ENCODE assay signal across 1 cellular context in genomic region chr1:18908911-18909771, GRCh38.
TF ChIP-seq lines count a peak whose summit lies in the region.

No MANE protein-coding gene starts in this region.

TF ChIP-seq in K562, 482 proteins besides CTCF, POLR2A, EP300 and RAD21 (continues in another document):
- TF ChIP-seq E2F6 (IDR thresholded peaks at IDR 0.05; ENCODE audit: borderline replicate concordance in 1 of 2, extremely low read depth in 1 of 2, insufficient read depth in 1 of 2, insufficient read length in 1 of 2, low read depth in 1 of 2, low read length in 1 of 2, poor library complexity in 1 of 2, severe bottlenecking in 1 of 2), result peak; percentile 21 to 22
- TF ChIP-seq ZEB2 (IDR thresholded peaks at IDR 0.05), result peak; percentile 52; the same call in 1 of the 2 replicates
- TF ChIP-seq NUFIP1 (IDR thresholded peaks at IDR 0.05; ENCODE audit: partially characterized antibody), result peak; percentile 44
- peak; percentile 87 for TF ChIP-seq GATA2 (CRISPR knock-in tag; IDR thresholded peaks at IDR 0.05)
- peak; percentile 48 for TF ChIP-seq CREM (IDR thresholded peaks at IDR 0.05; ENCODE audit: low read depth)
- TF ChIP-seq, protein P1, sequence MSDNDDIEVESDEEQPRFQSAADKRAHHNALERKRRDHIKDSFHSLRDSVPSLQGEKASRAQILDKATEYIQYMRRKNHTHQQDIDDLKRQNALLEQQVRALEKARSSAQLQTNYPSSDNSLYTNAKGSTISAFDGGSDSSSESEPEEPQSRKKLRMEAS (CRISPR knock-in tag; IDR thresholded peaks at IDR 0.05), result peak; percentile 77
- no peak for TF ChIP-seq ATF1 (CRISPR knock-in tag; IDR thresholded peaks at IDR 0.05)
- TF ChIP-seq ATF1 (tag; IDR thresholded peaks at IDR 0.05), result peak; percentile 42
- TF ChIP-seq, protein P2, sequence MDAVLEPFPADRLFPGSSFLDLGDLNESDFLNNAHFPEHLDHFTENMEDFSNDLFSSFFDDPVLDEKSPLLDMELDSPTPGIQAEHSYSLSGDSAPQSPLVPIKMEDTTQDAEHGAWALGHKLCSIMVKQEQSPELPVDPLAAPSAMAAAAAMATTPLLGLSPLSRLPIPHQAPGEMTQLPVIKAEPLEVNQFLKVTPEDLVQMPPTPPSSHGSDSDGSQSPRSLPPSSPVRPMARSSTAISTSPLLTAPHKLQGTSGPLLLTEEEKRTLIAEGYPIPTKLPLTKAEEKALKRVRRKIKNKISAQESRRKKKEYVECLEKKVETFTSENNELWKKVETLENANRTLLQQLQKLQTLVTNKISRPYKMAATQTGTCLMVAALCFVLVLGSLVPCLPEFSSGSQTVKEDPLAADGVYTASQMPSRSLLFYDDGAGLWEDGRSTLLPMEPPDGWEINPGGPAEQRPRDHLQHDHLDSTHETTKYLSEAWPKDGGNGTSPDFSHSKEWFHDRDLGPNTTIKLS (IDR thresholded peaks at IDR 0.05; ENCODE audit: borderline replicate concordance, low read depth), result peak; percentile 30; the same call in 1 of the 2 replicates
- TF ChIP-seq TCFL5 (CRISPR knock-in tag; conservative IDR thresholded peaks at IDR 0.05), result no peak
- peak in 1 of 2 experiments; percentile 38; a peak in 1 of 4 replicates for TF ChIP-seq MAZ (CRISPR knock-in tag; conservative IDR thresholded peaks at IDR 0.05 in 1 of 2, IDR thresholded peaks at IDR 0.05 in 1 of 2)
- peak; percentile 74 for TF ChIP-seq POLR2AphosphoS5 (IDR thresholded peaks at IDR 0.05; ENCODE audit: control insufficient read depth, insufficient read depth, low read depth, low read length)
- TF ChIP-seq, protein P3, sequence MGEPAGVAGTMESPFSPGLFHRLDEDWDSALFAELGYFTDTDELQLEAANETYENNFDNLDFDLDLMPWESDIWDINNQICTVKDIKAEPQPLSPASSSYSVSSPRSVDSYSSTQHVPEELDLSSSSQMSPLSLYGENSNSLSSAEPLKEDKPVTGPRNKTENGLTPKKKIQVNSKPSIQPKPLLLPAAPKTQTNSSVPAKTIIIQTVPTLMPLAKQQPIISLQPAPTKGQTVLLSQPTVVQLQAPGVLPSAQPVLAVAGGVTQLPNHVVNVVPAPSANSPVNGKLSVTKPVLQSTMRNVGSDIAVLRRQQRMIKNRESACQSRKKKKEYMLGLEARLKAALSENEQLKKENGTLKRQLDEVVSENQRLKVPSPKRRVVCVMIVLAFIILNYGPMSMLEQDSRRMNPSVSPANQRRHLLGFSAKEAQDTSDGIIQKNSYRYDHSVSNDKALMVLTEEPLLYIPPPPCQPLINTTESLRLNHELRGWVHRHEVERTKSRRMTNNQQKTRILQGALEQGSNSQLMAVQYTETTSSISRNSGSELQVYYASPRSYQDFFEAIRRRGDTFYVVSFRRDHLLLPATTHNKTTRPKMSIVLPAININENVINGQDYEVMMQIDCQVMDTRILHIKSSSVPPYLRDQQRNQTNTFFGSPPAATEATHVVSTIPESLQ (CRISPR knock-in tag; IDR thresholded peaks at IDR 0.05), result peak; percentile 61; the same call in 1 of the 2 replicates
- peak; percentile 62; the same call in 1 of the 2 replicates for TF ChIP-seq CTBP1 (IDR thresholded peaks at IDR 0.05; ENCODE audit: borderline replicate concordance)
- TF ChIP-seq KLF16 (IDR thresholded peaks at IDR 0.05), result peak; percentile 79
- no peak for TF ChIP-seq ZBTB17 (CRISPR knock-in tag; IDR thresholded peaks at IDR 0.05)
- no peak for TF ChIP-seq LARP7 (IDR thresholded peaks at IDR 0.05)
- TF ChIP-seq SMARCC2 (IDR thresholded peaks at IDR 0.05; ENCODE audit: low read depth), result peak; percentile 65; the same call in 1 of the 2 replicates
- TF ChIP-seq JUND (IDR thresholded peaks at IDR 0.05; ENCODE audit: borderline replicate concordance, low read depth, low read length), result peak; percentile 89
- TF ChIP-seq JUND (tag; IDR thresholded peaks at IDR 0.05; ENCODE audit: borderline replicate concordance, low read depth, low read length), result peak; percentile 93; the same call in 2 of the 3 replicates
- no peak for TF ChIP-seq EWSR1 (IDR thresholded peaks at IDR 0.05; ENCODE audit: borderline replicate concordance, low read depth, partially characterized antibody)
- TF ChIP-seq MED1 (CRISPR knock-in tag; IDR thresholded peaks at IDR 0.05; ENCODE audit: borderline replicate concordance), result no peak
- 0 out of 2 replicates have a peak, but pooled peaks have one; percentile 33 for TF ChIP-seq CBX1 (IDR thresholded peaks at IDR 0.05; ENCODE audit: low read depth)
- TF ChIP-seq HDAC1 (IDR thresholded peaks at IDR 0.05), result peak in 1 of 2 experiments; percentile 30; a peak in 1 of 4 replicates
- TF ChIP-seq, protein P4, sequence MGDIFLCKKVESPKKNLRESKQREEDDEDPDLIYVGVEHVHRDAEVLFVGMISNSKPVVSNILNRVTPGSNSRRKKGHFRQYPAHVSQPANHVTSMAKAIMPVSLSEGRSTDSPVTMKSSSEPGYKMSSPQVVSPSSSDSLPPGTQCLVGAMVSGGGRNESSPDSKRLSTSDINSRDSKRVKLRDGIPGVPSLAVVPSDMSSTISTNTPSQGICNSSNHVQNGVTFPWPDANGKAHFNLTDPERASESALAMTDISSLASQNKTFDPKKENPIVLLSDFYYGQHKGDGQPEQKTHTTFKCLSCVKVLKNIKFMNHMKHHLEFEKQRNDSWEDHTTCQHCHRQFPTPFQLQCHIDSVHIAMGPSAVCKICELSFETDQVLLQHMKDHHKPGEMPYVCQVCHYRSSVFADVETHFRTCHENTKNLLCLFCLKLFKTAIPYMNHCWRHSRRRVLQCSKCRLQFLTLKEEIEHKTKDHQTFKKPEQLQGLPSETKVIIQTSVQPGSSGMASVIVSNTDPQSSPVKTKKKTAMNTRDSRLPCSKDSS (IDR thresholded peaks at IDR 0.05; ENCODE audit: low read depth, partially characterized antibody), result no peak
- no peak for TF ChIP-seq SNRNP70 (optimal IDR thresholded peaks at IDR 0.05; ENCODE audit: low read depth, low read length)
- TF ChIP-seq, protein P5, sequence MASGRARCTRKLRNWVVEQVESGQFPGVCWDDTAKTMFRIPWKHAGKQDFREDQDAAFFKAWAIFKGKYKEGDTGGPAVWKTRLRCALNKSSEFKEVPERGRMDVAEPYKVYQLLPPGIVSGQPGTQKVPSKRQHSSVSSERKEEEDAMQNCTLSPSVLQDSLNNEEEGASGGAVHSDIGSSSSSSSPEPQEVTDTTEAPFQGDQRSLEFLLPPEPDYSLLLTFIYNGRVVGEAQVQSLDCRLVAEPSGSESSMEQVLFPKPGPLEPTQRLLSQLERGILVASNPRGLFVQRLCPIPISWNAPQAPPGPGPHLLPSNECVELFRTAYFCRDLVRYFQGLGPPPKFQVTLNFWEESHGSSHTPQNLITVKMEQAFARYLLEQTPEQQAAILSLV (tag; IDR thresholded peaks at IDR 0.05), result no peak
- TF ChIP-seq MECOM (CRISPR knock-in tag; IDR thresholded peaks at IDR 0.05), result peak; percentile 44; the same call in 1 of the 2 replicates
- no peak for TF ChIP-seq ZFP1 (CRISPR knock-in tag; IDR thresholded peaks at IDR 0.05)
- no peak for TF ChIP-seq ZNF644 (tag; IDR thresholded peaks at IDR 0.05; ENCODE audit: low read depth)
- TF ChIP-seq HNRNPH1 (optimal IDR thresholded peaks at IDR 0.05; ENCODE audit: low read depth, low read length), result no peak
- TF ChIP-seq POLR2G (IDR thresholded peaks at IDR 0.05; ENCODE audit: low read depth, low read length), result no peak
- TF ChIP-seq, protein P6, sequence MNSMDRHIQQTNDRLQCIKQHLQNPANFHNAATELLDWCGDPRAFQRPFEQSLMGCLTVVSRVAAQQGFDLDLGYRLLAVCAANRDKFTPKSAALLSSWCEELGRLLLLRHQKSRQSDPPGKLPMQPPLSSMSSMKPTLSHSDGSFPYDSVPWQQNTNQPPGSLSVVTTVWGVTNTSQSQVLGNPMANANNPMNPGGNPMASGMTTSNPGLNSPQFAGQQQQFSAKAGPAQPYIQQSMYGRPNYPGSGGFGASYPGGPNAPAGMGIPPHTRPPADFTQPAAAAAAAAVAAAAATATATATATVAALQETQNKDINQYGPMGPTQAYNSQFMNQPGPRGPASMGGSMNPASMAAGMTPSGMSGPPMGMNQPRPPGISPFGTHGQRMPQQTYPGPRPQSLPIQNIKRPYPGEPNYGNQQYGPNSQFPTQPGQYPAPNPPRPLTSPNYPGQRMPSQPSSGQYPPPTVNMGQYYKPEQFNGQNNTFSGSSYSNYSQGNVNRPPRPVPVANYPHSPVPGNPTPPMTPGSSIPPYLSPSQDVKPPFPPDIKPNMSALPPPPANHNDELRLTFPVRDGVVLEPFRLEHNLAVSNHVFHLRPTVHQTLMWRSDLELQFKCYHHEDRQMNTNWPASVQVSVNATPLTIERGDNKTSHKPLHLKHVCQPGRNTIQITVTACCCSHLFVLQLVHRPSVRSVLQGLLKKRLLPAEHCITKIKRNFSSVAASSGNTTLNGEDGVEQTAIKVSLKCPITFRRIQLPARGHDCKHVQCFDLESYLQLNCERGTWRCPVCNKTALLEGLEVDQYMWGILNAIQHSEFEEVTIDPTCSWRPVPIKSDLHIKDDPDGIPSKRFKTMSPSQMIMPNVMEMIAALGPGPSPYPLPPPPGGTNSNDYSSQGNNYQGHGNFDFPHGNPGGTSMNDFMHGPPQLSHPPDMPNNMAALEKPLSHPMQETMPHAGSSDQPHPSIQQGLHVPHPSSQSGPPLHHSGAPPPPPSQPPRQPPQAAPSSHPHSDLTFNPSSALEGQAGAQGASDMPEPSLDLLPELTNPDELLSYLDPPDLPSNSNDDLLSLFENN (IDR thresholded peaks at IDR 0.05; ENCODE audit: low read depth in 2 of 2, low read length in 2 of 2), result peak in 1 of 2 experiments; percentile 14; a peak in 1 of 4 replicates
- 0 out of 2 replicates have a peak, but pooled peaks have one; percentile 29 for TF ChIP-seq MEF2D (tag; conservative IDR thresholded peaks at IDR 0.05; ENCODE audit: low read depth)
- TF ChIP-seq ETV1 (tag; conservative IDR thresholded peaks at IDR 0.05; ENCODE audit: low read depth), result no peak
- peak in 1 of 2 experiments; percentile 62; a peak in 1 of 3 replicates for TF ChIP-seq CBX3 (IDR thresholded peaks at IDR 0.05; ENCODE audit: borderline replicate concordance in 1 of 2, low read length in 2 of 2)
- TF ChIP-seq SMAD2 (IDR thresholded peaks at IDR 0.05; ENCODE audit: low read depth, low read length), result no peak
- TF ChIP-seq THRB (CRISPR knock-in tag; conservative IDR thresholded peaks at IDR 0.05), result no peak
- no peak for TF ChIP-seq ZNF174 (CRISPR knock-in tag; IDR thresholded peaks at IDR 0.05)
- peak; percentile 78; the same call in 1 of the 2 replicates for TF ChIP-seq HDAC2 (IDR thresholded peaks at IDR 0.05)
- peak; percentile 72 for TF ChIP-seq SMARCA4 (IDR thresholded peaks at IDR 0.05)
- TF ChIP-seq PHB2 (IDR thresholded peaks at IDR 0.05; ENCODE audit: low read depth), result 0 out of 2 replicates have a peak, but pooled peaks have one; percentile 10
- peak; percentile 70 for TF ChIP-seq TEAD4 (IDR thresholded peaks at IDR 0.05; ENCODE audit: low read length)
- no peak for TF ChIP-seq TEAD4 (CRISPR knock-in tag; IDR thresholded peaks at IDR 0.05; ENCODE audit: borderline replicate concordance)
